11 cellular contexts compared by ENCODE assay signal in genomic region chr17:82246040-82246364, GRCh38. TPM values are rescaled to one million over a fixed set of nuclear protein-coding genes. Genes with fewer than 3 reads are reported as not detected.
DNase-seq lines count a peak whose midpoint lies in the region; ATAC-seq, FAIRE-seq and TF ChIP-seq lines count a peak whose summit lies in the region.
"Had no signal": no experiment of that assay in that cellular context is flagged by ENCODE, and none has a peak within 500 bp of the region (broad histone marks: within the 10 kb centered on the region; RNA-seq: fewer than 3 reads in every experiment).

No MANE protein-coding gene starts in this region.

- FAIRE-seq in HepG2 (lab: Jason Lieb, UNC): no peak

- peaks cover 57% of the 10 kb centered on the region; the same call in 1 of the 2 replicates for H4K20me1 ChIP-seq in HepG2 (ENCODE audit: insufficient read depth, low read length)

- TF ChIP-seq EP300 in HepG2 (IDR thresholded peaks at IDR 0.05; ENCODE audit: low read depth in 2 of 2, low read length in 2 of 2) (no peak), HepG2 (CRISPR knock-in tag; IDR thresholded peaks at IDR 0.05; ENCODE audit: borderline replicate concordance) (no peak)

- CTCF ChIA-PET in HepG2 (lab: Yijun Ruan, JAX; ENCODE audit: low intra/inter-chr PET ratio, low total read pairs) (no interaction called here), Caco-2 (lab: Charles Lee) (no interaction called here)

- H3K27me3 ChIP-seq in HepG2 (ENCODE audit: control insufficient read depth in 1 of 2, insufficient read depth in 2 of 2, low read length in 2 of 2) (no peaks in the 10 kb centered on the region), right lobe of liver (no peaks in the 10 kb centered on the region), vagina (no peaks in the 10 kb centered on the region), Caco-2 (replicated peaks; ENCODE audit: control insufficient read depth, insufficient read depth, low read length) (no peaks in the 10 kb centered on the region)

- no peak overlapping the region for H3K4me3 ChIP-seq in HepG2 (replicated peaks in 1 of 3; ENCODE audit: insufficient read depth in 1 of 3, low read depth in 2 of 3, low read length in 3 of 3)
- H3K4me3 ChIP-seq in right lobe of liver: no peak overlapping the region
- no peak overlapping the region for H3K4me3 ChIP-seq in vagina
- no peak overlapping the region for H3K4me3 ChIP-seq in Caco-2 (ENCODE audit: low read depth, low read length)

- H3K79me2 ChIP-seq in HepG2 (ENCODE audit: insufficient read depth, low read length): no peaks in the 10 kb centered on the region

- H3K36me3 Mint-ChIP-seq in natural killer cell (peaks cover 25% of the 10 kb centered on the region), Caco-2 (ENCODE audit: insufficient read depth, unreplicated experiment) (peaks cover 97% of the 10 kb centered on the region)

- peaks cover 57 to 78% of the 10 kb centered on the region in 2 experiments for H3K36me3 ChIP-seq in HepG2 (replicated peaks in 1 of 2; ENCODE audit: control insufficient read depth in 1 of 2, insufficient read depth in 2 of 2, low read length in 2 of 2)
- peaks cover 17 to 79% (median 47%) of the 10 kb centered on the region in 4 donors for H3K36me3 ChIP-seq in right lobe of liver
- peaks cover 0 to 70% of the 10 kb centered on the region in 2 donors for H3K36me3 ChIP-seq in vagina
- H3K36me3 ChIP-seq in Caco-2 (ENCODE audit: control insufficient read depth, insufficient read depth, low read length): peaks cover 17% of the 10 kb centered on the region

- peak overlapping the region; percentile 47 for H3K4me3 Mint-ChIP-seq in natural killer cell
- no peak overlapping the region for H3K4me3 Mint-ChIP-seq in Caco-2 (ENCODE audit: unreplicated experiment)

- TF ChIP-seq CTCF in HepG2 (CRISPR knock-in tag; IDR thresholded peaks at IDR 0.05) (peak; percentile 14; the same call in 1 of the 2 replicates), right lobe of liver (IDR thresholded peaks at IDR 0.05) (no peak), natural killer cell (IDR thresholded peaks at IDR 0.05) (no peak), vagina (IDR thresholded peaks at IDR 0.05) (no peak), Caco-2 (IDR thresholded peaks at IDR 0.05; ENCODE audit: insufficient read depth in 1 of 2, low read depth in 1 of 2, low read length in 1 of 2, severe bottlenecking in 1 of 2, unreplicated experiment in 1 of 2) (no peak)

- DNase-seq in HepG2 (ENCODE audit: low spot score): no peak
- no peak for DNase-seq in right lobe of liver
- DNase-seq in natural killer cell: no peak
- DNase-seq in vagina (ENCODE audit: extremely low spot score in 2 of 2): no peak
- no peak for DNase-seq in Caco-2
- no peak for DNase-seq in HK-2 (ENCODE audit: unreplicated experiment)
- DNase-seq: CD4-positive, CD25-positive, alpha-beta regulatory T cell; NCI-H2029; stimulated activated CD4-positive, alpha-beta T cell treated with anti-CD3 and anti-CD28 coated beads, Interleukin-4, amount 100 ng/mL, for 1 hour had no signal

- no TSS peak for BruUV-seq in HepG2 (replicated peaks; lab: Mats Ljungman, UMichigan)
- no TSS peak for BruUV-seq in Caco-2 (replicated peaks; lab: Mats Ljungman, UMichigan)

- POLR2A ChIA-PET in HepG2 (lab: Yijun Ruan, JAX) (interaction anchor here (1.1 to 7.2 kb wide), 4 partner anchors 9 to 54 kb away, joined by 3 to 89 read pairs (median 4); no protein-coding TSS in a partner anchor), Caco-2 (lab: Charles Lee) (no interaction called here)

- no peaks in the 10 kb centered on the region for H3K9me3 Mint-ChIP-seq in natural killer cell
- no peaks in the 10 kb centered on the region for H3K9me3 Mint-ChIP-seq in Caco-2 (ENCODE audit: unreplicated experiment)

- no peak overlapping the region for H3K27ac ChIP-seq in HepG2 (ENCODE audit: extremely low read length, insufficient read depth, low read length)
- H3K27ac ChIP-seq in right lobe of liver: no peak overlapping the region
- peak overlapping the region; percentile 19 for H3K27ac ChIP-seq in cingulate gyrus (ENCODE audit: low read depth, low read length)
- peak overlapping the region; percentile 78 for H3K27ac ChIP-seq in vagina

- H3K9me3 ChIP-seq in HepG2 (ENCODE audit: low read length) (no peaks in the 10 kb centered on the region), right lobe of liver (no peaks in the 10 kb centered on the region), vagina (no peaks in the 10 kb centered on the region), Caco-2 (no peaks in the 10 kb centered on the region)

- in situ Hi-C loops in HepG2 (cut with HindIII; ENCODE audit: extremely low pct_ligation_motif_present, low pct_unique_long_range_greater_than_20kb): no loop called here

- H3K4me1 Mint-ChIP-seq in natural killer cell: peaks cover 48 to 68% of the 10 kb centered on the region in 2 donors
- H3K4me1 Mint-ChIP-seq in Caco-2 (ENCODE audit: low read depth, unreplicated experiment): peaks cover 13% of the 10 kb centered on the region

- TF ChIP-seq RAD21 in HepG2 (CRISPR knock-in tag; IDR thresholded peaks at IDR 0.05): no peak

- TF ChIP-seq POLR2A in HepG2 (IDR thresholded peaks at IDR 0.05; ENCODE audit: insufficient read depth in 1 of 2, low read depth in 2 of 2, low read length in 2 of 2) (no peak; a peak in 1 of 4 replicates), right lobe of liver (IDR thresholded peaks at IDR 0.05) (no peak), vagina (IDR thresholded peaks at IDR 0.05) (no peak)

- intact Hi-C loops in HepG2 (cut with micrococcal nuclease; ENCODE audit: unreplicated experiment): no loop called here
- intact Hi-C loops in right lobe of liver (cut with DNase I): no loop called here
- intact Hi-C loops in natural killer cell (cut with micrococcal nuclease): loop anchor here (10.0 kb wide), 1 partner anchor 169 kb away; the partner anchor contains the start of genes HEXD and OGFOD3
- intact Hi-C loops in vagina (cut with DNase I): no loop called here
- intact Hi-C loops in Caco-2 (cut with micrococcal nuclease; ENCODE audit: unreplicated experiment): no loop called here

- H3K9ac ChIP-seq in HepG2 (ENCODE audit: insufficient read depth, low read depth, low read length): no peak overlapping the region

- H3K27me3 Mint-ChIP-seq in natural killer cell (ENCODE audit: low read depth in 2 of 2): no peaks in the 10 kb centered on the region
- no peaks in the 10 kb centered on the region for H3K27me3 Mint-ChIP-seq in Caco-2 (ENCODE audit: insufficient read depth, unreplicated experiment)
- H3K27me3 Mint-ChIP-seq: CD4-positive, CD25-positive, alpha-beta regulatory T cell had no signal

- H2AFZ ChIP-seq in HepG2 (ENCODE audit: low read length): no peak overlapping the region

- peak overlapping the region; percentile 87 to 88 for H3K27ac Mint-ChIP-seq in natural killer cell
- H3K27ac Mint-ChIP-seq in Caco-2 (ENCODE audit: unreplicated experiment): no peak overlapping the region
- H3K27ac Mint-ChIP-seq: CD4-positive, CD25-positive, alpha-beta regulatory T cell had no signal

- no peak for ATAC-seq in HepG2
- no peak for ATAC-seq in right lobe of liver
- ATAC-seq in natural killer cell: no peak
- no peak for ATAC-seq in GM21515 (IDR thresholded peaks at IDR 0.05; ENCODE audit: unreplicated experiment)

- no peak overlapping the region for H3K4me2 ChIP-seq in HepG2 (ENCODE audit: low read depth, low read length)

- H3K4me1 ChIP-seq in HepG2 (ENCODE audit: insufficient read depth, low read length): peaks cover 34% of the 10 kb centered on the region
- peaks cover 0 to 27% (median 20%) of the 10 kb centered on the region in 4 donors for H3K4me1 ChIP-seq in right lobe of liver
- peaks cover 68% of the 10 kb centered on the region for H3K4me1 ChIP-seq in vagina
- H3K4me1 ChIP-seq in Caco-2: no peaks in the 10 kb centered on the region

- 93% methylated on average over 5 of the region's 5 CpGs for WGBS in HepG2 (ENCODE audit: low lambda C conversion rate)
- 100% methylated on average over 3 of the region's 5 CpGs for WGBS in right lobe of liver (ENCODE audit: insufficient coverage, low coverage, low lambda C conversion rate, missing lambda C conversion rate)

RNA-seq across cellular contexts. Expression of gene SLC16A3, which starts 17.2 kb away (rescaled TPM):
- total RNA-seq in HepG2 (2016; rRNA removed; fragmentation: Illumina TruSeq; extraction: Trizol): 99.9 and 242 TPM in 2 replicates
- total RNA-seq in HepG2 (2016; cell fraction: cytosol; rRNA removed; fragmentation: Illumina TruSeq; extraction: Trizol; ENCODE audit: low read depth): 51.0 and 61.4 TPM in 2 replicates
- total RNA-seq in HepG2 (2016; cell fraction: insoluble cytoplasmic fraction; rRNA removed; fragmentation: Illumina TruSeq; extraction: Trizol): 83.6 and 248 TPM in 2 replicates
- total RNA-seq in HepG2 (2016; cell fraction: membrane; rRNA removed; fragmentation: Illumina TruSeq; extraction: Trizol): 88.3 and 97.4 TPM in 2 replicates
- 164 and 200 TPM in 2 replicates for total RNA-seq in HepG2 (2016; cell fraction: nucleus; rRNA removed; fragmentation: Illumina TruSeq; extraction: Trizol)
- polyA plus RNA-seq in HepG2 (2011; rRNA removed): 349 and 598 TPM in 2 replicates
- polyA plus RNA-seq in HepG2 (2011; cell fraction: cytosol; rRNA removed): 384 and 554 TPM in 2 replicates
- polyA plus RNA-seq in HepG2 (2011; cell fraction: nucleus; rRNA removed): 293 and 327 TPM in 2 replicates
- 348 and 404 TPM in 2 replicates for polyA plus RNA-seq in HepG2 (2012)
- 38.7 and 40.7 TPM in 2 replicates for polyA plus RNA-seq in HepG2 (2016; cell fraction: cytosol; fragmentation: Illumina TruSeq; extraction: Trizol; ENCODE audit: low read depth)
- 95.9 and 111 TPM in 2 replicates for polyA plus RNA-seq in HepG2 (2016; cell fraction: insoluble cytoplasmic fraction; fragmentation: Illumina TruSeq; extraction: Trizol; ENCODE audit: low read depth)
- polyA plus RNA-seq in HepG2 (2016; cell fraction: membrane; fragmentation: Illumina TruSeq; extraction: Trizol; ENCODE audit: low read depth): 61.0 and 65.9 TPM in 2 replicates
- polyA plus RNA-seq in HepG2 (2016; cell fraction: nucleus; fragmentation: Illumina TruSeq; extraction: Trizol; ENCODE audit: insufficient read depth, low read depth): 334 and 368 TPM in 2 replicates
- 181 and 1,731 TPM in 2 replicates for polyA minus RNA-seq in HepG2 (2011; rRNA and poly(A)+ RNA removed; ENCODE audit: low replicate concordance)
- polyA minus RNA-seq in HepG2 (2011; cell fraction: cytosol; rRNA and poly(A)+ RNA removed): 365 and 408 TPM in 2 replicates
- polyA minus RNA-seq in HepG2 (2011; cell fraction: nucleus; rRNA and poly(A)+ RNA removed): 137 and 145 TPM in 2 replicates
- total RNA-seq in right lobe of liver: 10 to 100 TPM in 2 of 6 experiments, 1 to 10 TPM in 4; 4.1 to 34.0 (median 7.3) TPM
- 100 to 1,000 TPM; 172 to 365 (median 296) TPM for total RNA-seq in natural killer cell
- total RNA-seq in vagina: 21.1 TPM
- 13.1 and 13.7 TPM in 2 replicates for total RNA-seq in Caco-2 (2022)

RNA-seq across cellular contexts. Expression of gene CSNK1D, which starts 27.5 kb away (rescaled TPM):
- total RNA-seq in HepG2 (2016; rRNA removed; fragmentation: Illumina TruSeq; extraction: Trizol) (28.4 and 31.5 TPM in 2 replicates), right lobe of liver (10 to 100 TPM; 32.7 to 73.0 (median 45.9) TPM), natural killer cell (100 to 1,000 TPM; 423 to 475 (median 468) TPM), vagina (67.8 TPM), Caco-2 (2022) (196 TPM in 2 replicates)
- 19.2 and 20.4 TPM in 2 replicates for total RNA-seq in HepG2 (2016; cell fraction: cytosol; rRNA removed; fragmentation: Illumina TruSeq; extraction: Trizol; ENCODE audit: low read depth)
- 23.0 and 34.1 TPM in 2 replicates for total RNA-seq in HepG2 (2016; cell fraction: insoluble cytoplasmic fraction; rRNA removed; fragmentation: Illumina TruSeq; extraction: Trizol)
- 24.3 and 26.6 TPM in 2 replicates for total RNA-seq in HepG2 (2016; cell fraction: membrane; rRNA removed; fragmentation: Illumina TruSeq; extraction: Trizol)
- 42.8 and 45.6 TPM in 2 replicates for total RNA-seq in HepG2 (2016; cell fraction: nucleus; rRNA removed; fragmentation: Illumina TruSeq; extraction: Trizol)
- polyA plus RNA-seq in HepG2 (2011; rRNA removed): 128 and 148 TPM in 2 replicates
- 81.5 and 90.2 TPM in 2 replicates for polyA plus RNA-seq in HepG2 (2011; cell fraction: cytosol; rRNA removed)
- 1,010 and 1,066 TPM in 2 replicates for polyA plus RNA-seq in HepG2 (2011; cell fraction: nucleus; rRNA removed)
- 164 and 234 TPM in 2 replicates for polyA plus RNA-seq in HepG2 (2012)
- 19.6 and 21.8 TPM in 2 replicates for polyA plus RNA-seq in HepG2 (2016; cell fraction: cytosol; fragmentation: Illumina TruSeq; extraction: Trizol; ENCODE audit: low read depth)
- polyA plus RNA-seq in HepG2 (2016; cell fraction: insoluble cytoplasmic fraction; fragmentation: Illumina TruSeq; extraction: Trizol; ENCODE audit: low read depth): 71.8 and 89.7 TPM in 2 replicates
- 40.8 and 42.7 TPM in 2 replicates for polyA plus RNA-seq in HepG2 (2016; cell fraction: membrane; fragmentation: Illumina TruSeq; extraction: Trizol; ENCODE audit: low read depth)
- polyA plus RNA-seq in HepG2 (2016; cell fraction: nucleus; fragmentation: Illumina TruSeq; extraction: Trizol; ENCODE audit: insufficient read depth, low read depth): 316 and 342 TPM in 2 replicates
- 78.0 and 103 TPM in 2 replicates for polyA minus RNA-seq in HepG2 (2011; rRNA and poly(A)+ RNA removed; ENCODE audit: low replicate concordance)
- 51.7 and 60.9 TPM in 2 replicates for polyA minus RNA-seq in HepG2 (2011; cell fraction: cytosol; rRNA and poly(A)+ RNA removed)
- 117 and 118 TPM in 2 replicates for polyA minus RNA-seq in HepG2 (2011; cell fraction: nucleus; rRNA and poly(A)+ RNA removed)

RNA-seq across cellular contexts. Expression of gene CCDC57, which starts 33.4 kb away (rescaled TPM):
- total RNA-seq in HepG2 (2016; rRNA removed; fragmentation: Illumina TruSeq; extraction: Trizol) (54.8 and 59.9 TPM in 2 replicates), right lobe of liver (10 to 100 TPM; 10.1 to 37.4 (median 17.2) TPM), natural killer cell (10 to 100 TPM; 69.7 to 79.2 (median 75.1) TPM), vagina (26.5 TPM), Caco-2 (2022) (31.0 and 32.2 TPM in 2 replicates)
- 85.1 and 122 TPM in 2 replicates for total RNA-seq in HepG2 (2016; cell fraction: cytosol; rRNA removed; fragmentation: Illumina TruSeq; extraction: Trizol; ENCODE audit: low read depth)
- 54.5 and 62.8 TPM in 2 replicates for total RNA-seq in HepG2 (2016; cell fraction: insoluble cytoplasmic fraction; rRNA removed; fragmentation: Illumina TruSeq; extraction: Trizol)
- 78.3 and 105 TPM in 2 replicates for total RNA-seq in HepG2 (2016; cell fraction: membrane; rRNA removed; fragmentation: Illumina TruSeq; extraction: Trizol)
- 40.6 and 45.1 TPM in 2 replicates for total RNA-seq in HepG2 (2016; cell fraction: nucleus; rRNA removed; fragmentation: Illumina TruSeq; extraction: Trizol)
- 59.3 and 69.8 TPM in 2 replicates for polyA plus RNA-seq in HepG2 (2011; rRNA removed)
- 59.9 and 140 TPM in 2 replicates for polyA plus RNA-seq in HepG2 (2011; cell fraction: cytosol; rRNA removed)
- 103 and 130 TPM in 2 replicates for polyA plus RNA-seq in HepG2 (2011; cell fraction: nucleus; rRNA removed)
- polyA plus RNA-seq in HepG2 (2012): 48.8 and 63.7 TPM in 2 replicates
- 113 and 149 TPM in 2 replicates for polyA plus RNA-seq in HepG2 (2016; cell fraction: cytosol; fragmentation: Illumina TruSeq; extraction: Trizol; ENCODE audit: low read depth)
- polyA plus RNA-seq in HepG2 (2016; cell fraction: insoluble cytoplasmic fraction; fragmentation: Illumina TruSeq; extraction: Trizol; ENCODE audit: low read depth): 62.5 and 66.4 TPM in 2 replicates
- 95.1 and 110 TPM in 2 replicates for polyA plus RNA-seq in HepG2 (2016; cell fraction: membrane; fragmentation: Illumina TruSeq; extraction: Trizol; ENCODE audit: low read depth)
- 121 and 124 TPM in 2 replicates for polyA plus RNA-seq in HepG2 (2016; cell fraction: nucleus; fragmentation: Illumina TruSeq; extraction: Trizol; ENCODE audit: insufficient read depth, low read depth)
- 23.1 and 32.6 TPM in 2 replicates for polyA minus RNA-seq in HepG2 (2011; rRNA and poly(A)+ RNA removed; ENCODE audit: low replicate concordance)
- 18.1 and 19.8 TPM in 2 replicates for polyA minus RNA-seq in HepG2 (2011; cell fraction: cytosol; rRNA and poly(A)+ RNA removed)
- 27.6 and 37.2 TPM in 2 replicates for polyA minus RNA-seq in HepG2 (2011; cell fraction: nucleus; rRNA and poly(A)+ RNA removed)

Comparison
In these comparisons a context has a peak if more than half of its experiments do, and no peak if none do; other contexts are left out.
1. H3K27ac ChIP-seq: peak in cingulate gyrus (single experiment) and vagina (single experiment); none in HepG2 (single experiment) and right lobe of liver (0 of 3).